In the genomic region with DNA sequence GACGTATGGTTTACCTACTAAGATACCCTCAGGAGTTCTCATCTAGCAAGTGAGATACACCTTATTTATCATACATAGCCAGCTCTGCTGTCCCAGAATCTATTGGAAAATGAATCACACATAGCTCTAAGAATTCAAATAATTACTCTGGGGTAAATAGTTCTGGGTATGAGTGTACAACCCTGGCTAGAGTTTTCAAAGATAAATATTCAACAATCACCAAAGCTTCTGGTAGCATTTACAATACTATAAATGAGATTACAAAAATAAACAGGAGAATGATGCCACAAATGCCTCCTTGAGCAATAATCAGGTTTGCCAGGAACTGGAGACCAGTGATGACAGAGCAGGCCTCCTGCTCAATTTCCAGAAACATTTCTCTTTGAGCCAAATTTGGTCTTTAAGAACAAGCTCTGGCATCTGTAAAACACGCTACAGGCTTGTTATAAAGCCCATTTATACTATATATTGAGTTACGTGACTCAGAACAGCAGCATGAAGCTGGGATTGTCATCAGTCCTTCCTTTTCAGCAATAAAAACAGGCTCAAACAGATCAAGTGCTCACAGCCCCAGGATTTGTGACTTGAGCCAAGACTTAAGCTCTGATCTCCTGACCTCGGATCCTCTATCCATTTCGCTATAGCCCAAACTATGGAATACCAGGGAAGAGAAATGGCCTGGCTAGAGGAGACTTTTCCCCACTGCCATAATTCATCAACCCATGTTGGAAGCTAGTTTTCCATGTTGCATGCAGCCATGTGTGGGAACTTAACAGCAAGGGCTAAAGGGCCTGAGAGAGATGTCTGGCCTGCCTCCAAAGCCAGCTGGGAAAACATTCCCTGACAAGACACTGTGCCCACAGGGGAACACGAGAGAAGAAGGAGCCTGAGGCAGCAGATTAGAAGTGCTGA, we compare ENCODE assay signal across 1 cellular context.
TF ChIP-seq lines count a peak whose summit lies in the region.

No MANE protein-coding gene starts in this region.

TF ChIP-seq in K562, 482 proteins besides CTCF, POLR2A, EP300 and RAD21 (continued from another document):
- TF ChIP-seq ZNF778 (CRISPR knock-in tag; IDR thresholded peaks at IDR 0.05) = no peak
